In genomic region chr13:32857689-32858088, GRCh38 we compare ENCODE assay signal across 25 cellular contexts.
A peak's percentile ranks its signal among the peaks of the same experiment; 100 is the strongest.
DNase-seq lines count a peak whose midpoint lies in the region; ATAC-seq and TF ChIP-seq lines count a peak whose summit lies in the region.
"Had no signal": no experiment of that assay in that cellular context is flagged by ENCODE, and none has a peak within 500 bp of the region (broad histone marks: within the 10 kb centered on the region; RNA-seq: fewer than 3 reads in every experiment).

No MANE protein-coding gene starts in this region.

- H3K4me1 ChIP-seq in endodermal cell (ENCODE audit: control insufficient read depth, insufficient read depth, low read length): no peaks in the 10 kb centered on the region
- H3K4me1 ChIP-seq in transverse colon: no peaks in the 10 kb centered on the region
- H3K4me1 ChIP-seq in prostate gland (replicated peaks): no peaks in the 10 kb centered on the region
- H3K4me1 ChIP-seq: BE2C, BLaER1 had no signal

- no peak overlapping the region for H3K9ac ChIP-seq in endodermal cell (ENCODE audit: extremely low read depth, low read length, poor library complexity, severe bottlenecking)
- H3K9ac ChIP-seq: BLaER1 had no signal

- DNase-seq in endodermal cell (peak; percentile 23), osteocyte (ENCODE audit: extremely low spot score, unreplicated experiment) (peak; percentile 51), activated gamma-delta T cell treated with Interleukin-2 at 50 U/mL for 16 hours (no peak), LoVo (ENCODE audit: low spot score) (no peak), transverse colon (no peak), prostate gland (ENCODE audit: low spot score) (no peak)
- DNase-seq: 8988T; ACHN; BE2C; C1 segment of cervical spinal cord; CD4-positive, alpha-beta memory T cell; CD4-positive, CD25-positive, alpha-beta regulatory T cell; CD8-positive, alpha-beta memory T cell; COR-L47; DMS 273 treated with DMSO at 0.1 percent for 48 hours; DMS153; DMS53; DMS79; DND-41; EL; GDM1 had no signal

- H3K4me3 ChIP-seq in endodermal cell (ENCODE audit: low read length) (no peak overlapping the region), transverse colon (no peak overlapping the region), prostate gland (no peak overlapping the region)
- H3K4me3 ChIP-seq: BLaER1, GM12878 had no signal

- in situ Hi-C loops in transverse colon (cut with MboI; ENCODE audit: low pct_ligation_motif_present in 1 of 4, low pct_unique_long_range_greater_than_20kb in 1 of 4, low sequenced_read_pairs in 3 of 4): no loop called here

- H3K9me3 ChIP-seq in endodermal cell (ENCODE audit: control insufficient read depth, low read length) (peaks cover 16% of the 10 kb centered on the region), transverse colon (peaks cover 0 to 5% of the 10 kb centered on the region in 2 donors), prostate gland (no peaks in the 10 kb centered on the region)

- no peaks in the 10 kb centered on the region for H3K9me3 Mint-ChIP-seq in endodermal cell
- H3K9me3 Mint-ChIP-seq in osteocyte (ENCODE audit: unreplicated experiment): no peaks in the 10 kb centered on the region
- H3K9me3 Mint-ChIP-seq in stimulated activated memory B cell treated with anti-CD40 and anti-IgM and Interleukin-4, amounts not matched to agents 10 μg/mL and 1 μg/mL and 100 μg/mL, for 72 hours: no peaks in the 10 kb centered on the region
- H3K9me3 Mint-ChIP-seq: CD4-positive, alpha-beta memory T cell; CD4-positive, CD25-positive, alpha-beta regulatory T cell; CD8-positive, alpha-beta memory T cell had no signal

- no peak overlapping the region for H3K27ac ChIP-seq in endodermal cell (ENCODE audit: low read depth, low read length)
- H3K27ac ChIP-seq in transverse colon: no peak overlapping the region
- no peak overlapping the region for H3K27ac ChIP-seq in prostate gland
- H3K27ac ChIP-seq: BLaER1 had no signal

- H3K27me3 ChIP-seq in endodermal cell (ENCODE audit: control insufficient read depth, insufficient read depth, low read length, poor library complexity, severe bottlenecking) (no peaks in the 10 kb centered on the region), transverse colon (no peaks in the 10 kb centered on the region), prostate gland (replicated peaks; ENCODE audit: insufficient read depth) (no peaks in the 10 kb centered on the region)
- H3K27me3 ChIP-seq: BE2C, BLaER1 had no signal

- no peak for TF ChIP-seq EP300 in transverse colon (IDR thresholded peaks at IDR 0.05; ENCODE audit: low read depth)

- TF ChIP-seq POLR2A in transverse colon (IDR thresholded peaks at IDR 0.05) (no peak), prostate gland (IDR thresholded peaks at IDR 0.05) (no peak)

- WGBS in endodermal cell (ENCODE audit: insufficient coverage in 1 of 2, insufficient read length in 1 of 2), 2 experiments: 92 to 100% methylated on average over 2 to 6 of the region's 6 CpGs
- 80 to 93% methylated on average over 3 to 6 of the region's 6 CpGs for WGBS in transverse colon (ENCODE audit: low coverage in 1 of 2), 2 donors
- WGBS in prostate gland: 93% methylated on average over 6 of the region's 6 CpGs

- TF ChIP-seq CTCF in endodermal cell (conservative IDR thresholded peaks at IDR 0.05) (no peak), osteocyte (IDR thresholded peaks at IDR 0.05) (no peak), transverse colon (IDR thresholded peaks at IDR 0.05) (no peak), prostate gland (IDR thresholded peaks at IDR 0.05) (no peak)

- H3K4me1 Mint-ChIP-seq in endodermal cell (no peaks in the 10 kb centered on the region), osteocyte (ENCODE audit: unreplicated experiment) (peaks cover 5% of the 10 kb centered on the region)
- H3K4me1 Mint-ChIP-seq in stimulated activated memory B cell treated with anti-CD40 and anti-IgM and Interleukin-4, amounts not matched to agents 10 μg/mL and 1 μg/mL and 100 μg/mL, for 72 hours: no peaks in the 10 kb centered on the region
- H3K4me1 Mint-ChIP-seq: CD14-positive monocyte; CD4-positive, alpha-beta memory T cell; CD4-positive, CD25-positive, alpha-beta regulatory T cell; CD8-positive, alpha-beta memory T cell had no signal

- H3K36me3 Mint-ChIP-seq in endodermal cell (ENCODE audit: low read depth) (no peaks in the 10 kb centered on the region), osteocyte (ENCODE audit: unreplicated experiment) (no peaks in the 10 kb centered on the region)
- no peaks in the 10 kb centered on the region for H3K36me3 Mint-ChIP-seq in stimulated activated memory B cell treated with anti-CD40 and anti-IgM and Interleukin-4, amounts not matched to agents 10 μg/mL and 1 μg/mL and 100 μg/mL, for 72 hours
- H3K36me3 Mint-ChIP-seq: CD14-positive monocyte; CD4-positive, alpha-beta memory T cell; CD4-positive, CD25-positive, alpha-beta regulatory T cell; CD8-positive, alpha-beta memory T cell had no signal

- ATAC-seq in stimulated activated memory B cell treated with anti-CD40 and anti-IgM and Interleukin-4, amounts not matched to agents 10 μg/mL and 1 μg/mL and 100 μg/mL, for 72 hours: peak; percentile 57
- ATAC-seq: GM12878 had no signal

- no peaks in the 10 kb centered on the region for H3K27me3 Mint-ChIP-seq in endodermal cell (ENCODE audit: insufficient read depth)
- H3K27me3 Mint-ChIP-seq in osteocyte (ENCODE audit: unreplicated experiment): peaks cover 11% of the 10 kb centered on the region
- no peaks in the 10 kb centered on the region for H3K27me3 Mint-ChIP-seq in stimulated activated memory B cell treated with anti-CD40 and anti-IgM and Interleukin-4, amounts not matched to agents 10 μg/mL and 1 μg/mL and 100 μg/mL, for 72 hours
- H3K27me3 Mint-ChIP-seq: CD4-positive, alpha-beta memory T cell had no signal

- no peak overlapping the region for H3K27ac Mint-ChIP-seq in endodermal cell
- no peak overlapping the region for H3K27ac Mint-ChIP-seq in osteocyte (ENCODE audit: unreplicated experiment)
- H3K27ac Mint-ChIP-seq in stimulated activated memory B cell treated with anti-CD40 and anti-IgM and Interleukin-4, amounts not matched to agents 10 μg/mL and 1 μg/mL and 100 μg/mL, for 72 hours: no peak overlapping the region
- H3K27ac Mint-ChIP-seq: CD14-positive monocyte; CD4-positive, alpha-beta memory T cell; CD4-positive, CD25-positive, alpha-beta regulatory T cell; CD8-positive, alpha-beta memory T cell had no signal

- H3K4me3 Mint-ChIP-seq in endodermal cell (no peak overlapping the region), osteocyte (ENCODE audit: unreplicated experiment) (no peak overlapping the region)
- no peak overlapping the region for H3K4me3 Mint-ChIP-seq in stimulated activated memory B cell treated with anti-CD40 and anti-IgM and Interleukin-4, amounts not matched to agents 10 μg/mL and 1 μg/mL and 100 μg/mL, for 72 hours
- H3K4me3 Mint-ChIP-seq: CD14-positive monocyte; CD4-positive, alpha-beta memory T cell; CD4-positive, CD25-positive, alpha-beta regulatory T cell; CD8-positive, alpha-beta memory T cell had no signal

- no peaks in the 10 kb centered on the region for H3K36me3 ChIP-seq in endodermal cell (ENCODE audit: control insufficient read depth, insufficient read depth, low read length)
- H3K36me3 ChIP-seq in transverse colon: no peaks in the 10 kb centered on the region
- no peaks in the 10 kb centered on the region for H3K36me3 ChIP-seq in prostate gland
- H3K36me3 ChIP-seq: BE2C, BLaER1 had no signal

- intact Hi-C loops in transverse colon (cut with DNase I; ENCODE audit: low total_unique reads): no loop called here
- intact Hi-C loops in prostate gland (cut with DNase I): no loop called here

Comparison
In these comparisons a context has a peak if more than half of its experiments do, and no peak if none do; other contexts are left out.
1. DNase-seq: peak in endodermal cell (single experiment) and osteocyte (single experiment); none in activated gamma-delta T cell treated with Interleukin-2 at 50 U/mL for 16 hours (single experiment), LoVo (single experiment), transverse colon (single experiment) and prostate gland (single experiment).